ENCODE assay signal across 19 cellular contexts in the genomic region with DNA sequence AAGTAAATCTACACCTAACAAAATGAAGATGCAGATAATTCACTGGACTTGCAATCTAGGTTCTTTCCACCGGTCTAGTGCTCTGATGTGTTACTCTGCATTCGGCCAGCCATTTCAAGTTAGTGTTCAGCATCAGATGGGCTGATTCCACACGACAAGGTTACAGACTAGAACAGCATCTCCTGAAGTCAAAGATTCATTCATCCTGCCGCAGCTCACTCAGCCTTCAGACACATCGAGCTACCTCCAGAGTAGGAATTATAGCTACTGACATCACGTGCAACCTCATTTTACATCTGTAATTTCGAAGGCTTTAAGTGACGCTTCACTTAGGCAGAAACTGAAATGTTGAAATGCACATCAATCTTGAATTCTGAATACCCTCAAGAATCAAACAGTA.
A peak's percentile ranks its signal among the peaks of the same experiment; 100 is the strongest.
DNase-seq lines count a peak whose midpoint lies in the region; FAIRE-seq and TF ChIP-seq lines count a peak whose summit lies in the region.
"Had no signal": no experiment of that assay in that cellular context is flagged by ENCODE, and none has a peak within 500 bp of the region (broad histone marks: within the 10 kb centered on the region; RNA-seq: fewer than 3 reads in every experiment).

No MANE protein-coding gene starts in this region.

- H3K27ac Mint-ChIP-seq in HFFc6 (peak overlapping the region; percentile 93), astrocyte (ENCODE audit: unreplicated experiment) (peak overlapping the region; percentile 69)
- H3K27ac Mint-ChIP-seq: CD14-positive monocyte; CD8-positive, alpha-beta T cell; IgD-negative memory B cell had no signal

- no peak overlapping the region for H3K18ac ChIP-seq in mesenchymal stem cell (ENCODE audit: low read depth in 1 of 2, low read length in 2 of 2)

- H4K8ac ChIP-seq in mesenchymal stem cell (ENCODE audit: low read length): peak overlapping the region; percentile 32

- peaks cover 62% of the 10 kb centered on the region for H3K4me1 Mint-ChIP-seq in HFFc6 (ENCODE audit: low read depth)
- H3K4me1 Mint-ChIP-seq in astrocyte (ENCODE audit: low read depth, unreplicated experiment): peaks cover 17% of the 10 kb centered on the region
- H3K4me1 Mint-ChIP-seq: CD14-positive monocyte, IgD-negative memory B cell had no signal

- no peak overlapping the region for H2BK5ac ChIP-seq in mesenchymal stem cell (ENCODE audit: low read depth, low read length, poor library complexity, severe bottlenecking)

- no peak overlapping the region for H3K4me2 ChIP-seq in astrocyte (ENCODE audit: low read length)
- H3K4me2 ChIP-seq in mesenchymal stem cell (ENCODE audit: low read length, poor library complexity, severe bottlenecking): no peak overlapping the region
- no peak overlapping the region for H3K4me2 ChIP-seq in GM23248 (ENCODE audit: unreplicated experiment)
- H3K4me2 ChIP-seq: A549 had no signal

- H3K23ac ChIP-seq in mesenchymal stem cell (ENCODE audit: low read length in 2 of 2): no peak overlapping the region

- FAIRE-seq in astrocyte (lab: Jason Lieb, UNC): peak; percentile 54
- FAIRE-seq: A549, D721Med, GM19239, H1 had no signal

- H3K9me3 Mint-ChIP-seq in HFFc6 (no peaks in the 10 kb centered on the region), astrocyte (ENCODE audit: unreplicated experiment) (no peaks in the 10 kb centered on the region)
- H3K9me3 Mint-ChIP-seq: CD8-positive, alpha-beta T cell; IgD-negative memory B cell had no signal

- no peaks in the 10 kb centered on the region for H3K27me3 Mint-ChIP-seq in HFFc6 (ENCODE audit: insufficient read depth)
- no peaks in the 10 kb centered on the region for H3K27me3 Mint-ChIP-seq in astrocyte (ENCODE audit: low read depth, unreplicated experiment)

- peak overlapping the region in 1 of 2 experiments; percentile 24 for H3K4ac ChIP-seq in mesenchymal stem cell (ENCODE audit: low read depth in 1 of 2, low read length in 2 of 2)

- H2BK12ac ChIP-seq in mesenchymal stem cell (ENCODE audit: low read length in 2 of 2): no peak overlapping the region

- H3K27me3 ChIP-seq in astrocyte (ENCODE audit: insufficient read depth, low read length) (no peaks in the 10 kb centered on the region), mesenchymal stem cell (ENCODE audit: control insufficient read depth in 1 of 2, insufficient read depth in 1 of 2, low read length in 2 of 2) (no peaks in the 10 kb centered on the region), GM23248 (replicated peaks; ENCODE audit: insufficient read depth) (no peaks in the 10 kb centered on the region)

- H4K20me1 ChIP-seq in astrocyte (ENCODE audit: insufficient read depth, low read length): no peaks in the 10 kb centered on the region
- H4K20me1 ChIP-seq in GM23248 (ENCODE audit: insufficient read depth): no peaks in the 10 kb centered on the region

- no peak overlapping the region for H4K91ac ChIP-seq in mesenchymal stem cell (ENCODE audit: low read length)

- no peak overlapping the region for H3K27ac ChIP-seq in astrocyte (ENCODE audit: low read depth, low read length)
- H3K27ac ChIP-seq in mesenchymal stem cell (ENCODE audit: low read length, poor library complexity, severe bottlenecking): no peak overlapping the region
- no peak overlapping the region; the same call in 1 of the 2 replicates for H3K27ac ChIP-seq in GM23248

- H2AFZ ChIP-seq in astrocyte (ENCODE audit: low read depth, low read length) (no peak overlapping the region), mesenchymal stem cell (ENCODE audit: low read depth, low read length) (no peak overlapping the region), GM23248 (no peak overlapping the region)

- H3K79me1 ChIP-seq in mesenchymal stem cell (replicated peaks; ENCODE audit: low read length, poor library complexity, severe bottlenecking): peaks cover 3% of the 10 kb centered on the region

- in situ Hi-C loops in GM23248 (cut with MboI): no loop called here

- H3K9me3 ChIP-seq in astrocyte (ENCODE audit: insufficient read depth, low read depth, low read length) (no peaks in the 10 kb centered on the region), mesenchymal stem cell (ENCODE audit: control insufficient read depth, low read length) (no peaks in the 10 kb centered on the region), GM23248 (ENCODE audit: low read depth) (no peaks in the 10 kb centered on the region)
- H3K9me3 ChIP-seq: A549 had no signal

- H3K14ac ChIP-seq in mesenchymal stem cell (ENCODE audit: low read length in 2 of 2): no peak overlapping the region

- no peaks in the 10 kb centered on the region for H3K9me2 ChIP-seq in GM23248 (ENCODE audit: insufficient read depth)

- H3K4me3 ChIP-seq in astrocyte (ENCODE audit: insufficient read depth, low read depth, low read length) (no peak overlapping the region), mesenchymal stem cell (ENCODE audit: insufficient read depth in 1 of 2, low read depth in 1 of 2, low read length in 2 of 2) (no peak overlapping the region), GM23248 (no peak overlapping the region)
- H3K4me3 ChIP-seq: A549 had no signal

- H3K4me1 ChIP-seq in astrocyte (ENCODE audit: insufficient read depth, low read length) (peaks cover 23% of the 10 kb centered on the region), mesenchymal stem cell (ENCODE audit: control insufficient read depth, insufficient read depth, low read depth, low read length) (peaks cover 2% of the 10 kb centered on the region), GM23248 (ENCODE audit: insufficient read depth) (peaks cover 45% of the 10 kb centered on the region)

- peak overlapping the region; percentile 11 for H2AK5ac ChIP-seq in mesenchymal stem cell (ENCODE audit: low read length, severe bottlenecking)

- H3K79me2 ChIP-seq in astrocyte (ENCODE audit: insufficient read depth, low read length) (peaks cover 10% of the 10 kb centered on the region), GM23248 (ENCODE audit: insufficient read depth) (peaks cover 78% of the 10 kb centered on the region)

- H3K36me3 Mint-ChIP-seq in HFFc6 (ENCODE audit: low read depth): peaks cover 10% of the 10 kb centered on the region
- no peaks in the 10 kb centered on the region for H3K36me3 Mint-ChIP-seq in astrocyte (ENCODE audit: low read depth, unreplicated experiment)
- H3K36me3 Mint-ChIP-seq: CD14-positive monocyte; CD8-positive, alpha-beta T cell; IgD-negative memory B cell had no signal

- peaks cover 50% of the 10 kb centered on the region for H3F3A ChIP-seq in GM23248 (ENCODE audit: insufficient read depth)

- no peaks in the 10 kb centered on the region for H3K36me3 ChIP-seq in astrocyte (ENCODE audit: insufficient read depth, low read length)
- no peaks in the 10 kb centered on the region for H3K36me3 ChIP-seq in mesenchymal stem cell (ENCODE audit: control insufficient read depth in 1 of 2, insufficient read depth in 2 of 2, low read depth in 1 of 2, low read length in 2 of 2)
- H3K36me3 ChIP-seq in GM23248 (ENCODE audit: low read depth): no peaks in the 10 kb centered on the region

- no peak for TF ChIP-seq CTCF in HFFc6 (IDR thresholded peaks at IDR 0.05)
- TF ChIP-seq CTCF in astrocyte (IDR thresholded peaks at IDR 0.05; ENCODE audit: insufficient read depth, low read depth, low read length): no peak

- WGBS in mesenchymal stem cell: 95% methylated on average over 8 of the region's 8 CpGs
- WGBS in GM23248 (ENCODE audit: low coverage in 1 of 2, low lambda C conversion rate in 2 of 2, missing lambda C conversion rate in 2 of 2), 2 experiments: 93 to 94% methylated on average over 8 of the region's 8 CpGs

- no peak overlapping the region for H3K9ac ChIP-seq in astrocyte (ENCODE audit: low read length)
- no peak overlapping the region for H3K9ac ChIP-seq in mesenchymal stem cell (ENCODE audit: low read length)
- H3K9ac ChIP-seq in GM23248: no peak overlapping the region

- H2BK15ac ChIP-seq in mesenchymal stem cell (ENCODE audit: low read depth, poor library complexity, severe bottlenecking): no peak overlapping the region

- no peak overlapping the region for H2BK120ac ChIP-seq in mesenchymal stem cell (ENCODE audit: low read depth, low read length)

- no peak for DNase-seq in HFFc6
- no peak for DNase-seq in astrocyte (ENCODE audit: low read depth)
- no peak for DNase-seq in mesenchymal stem cell
- DNase-seq in activated CD8-positive, alpha-beta memory T cell treated with anti-CD3 and anti-CD28 coated beads, Interleukin-2, amount 50 U/mL, for 4 hours: no peak
- no peak for DNase-seq in DMS153 treated with DMSO at 0.1 percent for 48 hours (lab: John Stamatoyannopoulos, UW; ENCODE audit: unreplicated experiment)
- no peak for DNase-seq in GM23248
- no peak for DNase-seq in NCI-H2081 treated with DMSO at 0.1 percent for 48 hours (lab: John Stamatoyannopoulos, UW)
- DNase-seq: CD8-positive, alpha-beta T cell; COR-L47; DMS153; DND-41; GF-D8; HCEC 1CT had no signal

- H3K4me3 Mint-ChIP-seq in HFFc6: no peak overlapping the region
- no peak overlapping the region for H3K4me3 Mint-ChIP-seq in astrocyte (ENCODE audit: unreplicated experiment)
- H3K4me3 Mint-ChIP-seq: CD14-positive monocyte; CD8-positive, alpha-beta T cell; IgD-negative memory B cell had no signal
